ENCODE assay signal across 29 cellular contexts in genomic region chr16:87527055-87527724, GRCh38.
"Had no signal": no experiment of that assay in that cellular context is flagged by ENCODE, and none has a peak within 500 bp of the region (broad histone marks: within the 10 kb centered on the region; RNA-seq: fewer than 3 reads in every experiment).

No MANE protein-coding gene starts in this region.

- H3K4me3 Mint-ChIP-seq: activated CD4-positive, alpha-beta memory T cell treated with anti-CD3 and anti-CD28 coated beads, Interleukin-2, amount 10 ng/mL, durations not matched to agents 7 days and 5 days; activated CD4-positive, alpha-beta T cell treated with anti-CD3 and anti-CD28 coated beads, Interleukin-2, amount 10 ng/mL, durations not matched to agents 7 days and 5 days; activated naive CD8-positive, alpha-beta T cell; activated T-cell treated with anti-CD3 and anti-CD28 coated beads, Interleukin-2, amount 50 U/mL, for 24 hours; activated T-helper 17 cell treated with anti-CD3 and anti-CD28 coated beads, Interleukin-2, amount 50 U/mL, for 72 hours; effector memory CD8-positive, alpha-beta T cell had no signal

- ATAC-seq: activated T-helper 17 cell treated with anti-CD3 and anti-CD28 coated beads, Interleukin-2, amount 50 U/mL, for 72 hours; effector memory CD8-positive, alpha-beta T cell; foreskin keratinocyte; gastrocnemius medialis had no signal

- H3K9me3 ChIP-seq: gastrocnemius medialis had no signal

- H3K27me3 ChIP-seq: brain microvascular endothelial cell, gastrocnemius medialis had no signal

- H3K27ac ChIP-seq: brain microvascular endothelial cell, esophagus muscularis mucosa, foreskin keratinocyte, gastrocnemius medialis had no signal

- H3K36me3 ChIP-seq: brain microvascular endothelial cell, esophagus muscularis mucosa, gastrocnemius medialis had no signal

- H3K4me3 ChIP-seq: esophagus muscularis mucosa, gastrocnemius medialis had no signal

- H3K4me1 Mint-ChIP-seq: activated CD4-positive, alpha-beta memory T cell treated with anti-CD3 and anti-CD28 coated beads, Interleukin-2, amount 10 ng/mL, durations not matched to agents 7 days and 5 days; activated CD4-positive, alpha-beta T cell treated with anti-CD3 and anti-CD28 coated beads, Interleukin-2, amount 10 ng/mL, durations not matched to agents 7 days and 5 days; activated T-helper 17 cell treated with anti-CD3 and anti-CD28 coated beads, Interleukin-2, amount 50 U/mL, for 72 hours had no signal

- H3K27ac Mint-ChIP-seq: activated CD4-positive, alpha-beta memory T cell treated with anti-CD3 and anti-CD28 coated beads, Interleukin-2, amount 10 ng/mL, durations not matched to agents 7 days and 5 days; activated CD4-positive, alpha-beta T cell treated with anti-CD3 and anti-CD28 coated beads, Interleukin-2, amount 10 ng/mL, durations not matched to agents 7 days and 5 days; activated naive CD8-positive, alpha-beta T cell; activated T-cell treated with anti-CD3 and anti-CD28 coated beads, Interleukin-2, amount 50 U/mL, for 24 hours; activated T-helper 17 cell treated with anti-CD3 and anti-CD28 coated beads, Interleukin-2, amount 50 U/mL, for 72 hours; effector memory CD8-positive, alpha-beta T cell had no signal

- DNase-seq: activated CD4-positive, alpha-beta memory T cell treated with anti-CD3 and anti-CD28 coated beads, Interleukin-2, amount 10 ng/mL, durations not matched to agents 7 days and 5 days; activated CD4-positive, alpha-beta T cell treated with anti-CD3 and anti-CD28 coated beads for 1 hour; activated CD4-positive, alpha-beta T cell treated with anti-CD3 and anti-CD28 coated beads for 4 hours; activated CD4-positive, alpha-beta T cell treated with anti-CD3 and anti-CD28 coated beads, Interleukin-2, amount 10 ng/mL, durations not matched to agents 7 days and 5 days; activated CD4-positive, alpha-beta T cell treated with anti-CD3 and anti-CD28 coated beads, Interleukin-2, amount 50 U/mL, for 4 hours; activated CD8-positive, alpha-beta memory T cell treated with anti-CD3 and anti-CD28 coated beads, Interleukin-2, amount 50 U/mL, for 48 hours; activated effector memory CD4-positive, alpha-beta T cell treated with Interleukin-2 at 50 U/mL for 16 hours; activated gamma-delta T cell treated with Interleukin-2 at 50 U/mL for 16 hours; activated naive CD4-positive, alpha-beta T cell treated with anti-CD3 and anti-CD28 coated beads, Interleukin-2, amount 50 U/mL, for 16 hours; activated naive CD4-positive, alpha-beta T cell treated with Interleukin-2 at 50 U/mL for 16 hours; activated T-cell treated with anti-CD3 and anti-CD28 coated beads for 4 hours; activated T-cell treated with anti-CD3 and anti-CD28 coated beads, Interleukin-2, amount 50 U/mL, for 24 hours; amniotic stem cell; anterior cingulate cortex; brain microvascular endothelial cell; caudate nucleus; cortex of kidney; dermis blood vessel endothelial cell; effector CD4-positive, alpha-beta T cell; effector memory CD8-positive, alpha-beta T cell; erythroblast; gastrocnemius medialis; T-helper 2 cell had no signal

- H3K4me1 ChIP-seq: esophagus muscularis mucosa, foreskin keratinocyte, gastrocnemius medialis had no signal

- FAIRE-seq: astrocyte, colon had no signal
